ENCODE assay signal across 18 cellular contexts in the genomic region with DNA sequence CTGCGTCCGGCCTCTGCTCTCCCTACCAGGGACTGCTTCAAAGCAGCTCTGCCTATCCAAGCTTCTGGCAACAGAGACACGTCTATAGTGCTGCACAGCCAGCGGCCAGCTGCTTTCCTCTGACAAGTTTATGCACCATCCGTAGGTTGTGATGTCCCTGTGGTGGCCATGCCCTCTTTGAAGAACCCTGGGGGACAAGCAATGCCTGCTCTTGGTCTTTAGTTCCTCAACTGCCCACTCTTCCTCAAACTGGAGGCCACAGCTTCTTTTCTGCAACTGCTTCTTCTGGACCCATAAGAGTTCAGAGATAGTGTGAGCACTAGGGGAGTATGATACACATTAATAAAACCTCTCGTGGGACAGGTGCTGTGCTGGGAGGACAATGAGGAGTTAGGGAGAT.
"Had no signal": no experiment of that assay in that cellular context is flagged by ENCODE, and none has a peak within 500 bp of the region (broad histone marks: within the 10 kb centered on the region; RNA-seq: fewer than 3 reads in every experiment).

No MANE protein-coding gene starts in this region.

- H3K9me3 ChIP-seq: testis had no signal

- H3K27ac Mint-ChIP-seq: activated CD8-positive, alpha-beta T cell treated with anti-CD3 and anti-CD28 coated beads, Interleukin-2, amount 10 ng/mL, durations not matched to agents 7 days and 5 days; activated T-cell treated with anti-CD3 and anti-CD28 coated beads, Interleukin-2, amount 50 U/mL, for 72 hours; natural killer cell treated with Interleukin-12 subunit alpha and Interleukin-12 subunit beta and Interleukin-15 and Interleukin-18, amount 100 ng/mL, for 72 hours had no signal

- H3K9me3 Mint-ChIP-seq: activated naive CD4-positive, alpha-beta T cell treated with anti-CD3 and anti-CD28 coated beads, Interleukin-2, amount 50 U/mL, for 72 hours; activated T-cell treated with anti-CD3 and anti-CD28 coated beads, Interleukin-2, amount 50 U/mL, for 72 hours; natural killer cell treated with Interleukin-12 subunit alpha and Interleukin-12 subunit beta and Interleukin-15 and Interleukin-18, amount 100 ng/mL, for 72 hours had no signal

- H3K79me2 ChIP-seq: hepatocyte had no signal

- H3K27me3 ChIP-seq: hepatocyte, testis had no signal

- H3K27me3 Mint-ChIP-seq: brain; natural killer cell treated with Interleukin-12 subunit alpha and Interleukin-12 subunit beta and Interleukin-15 and Interleukin-18, amount 100 ng/mL, for 72 hours; T-helper 17 cell had no signal

- H3K27ac ChIP-seq: hepatocyte, skin epidermis had no signal

- H3K4me2 ChIP-seq: hepatocyte had no signal

- H3K36me3 Mint-ChIP-seq: natural killer cell treated with Interleukin-12 subunit alpha and Interleukin-12 subunit beta and Interleukin-15 and Interleukin-18, amount 100 ng/mL, for 72 hours had no signal

- H2AFZ ChIP-seq: hepatocyte had no signal

- H3K4me3 Mint-ChIP-seq: activated CD8-positive, alpha-beta T cell treated with anti-CD3 and anti-CD28 coated beads, Interleukin-2, amount 10 ng/mL, durations not matched to agents 7 days and 5 days; activated T-cell treated with anti-CD3 and anti-CD28 coated beads, Interleukin-2, amount 50 U/mL, for 72 hours; brain; natural killer cell treated with Interleukin-12 subunit alpha and Interleukin-12 subunit beta and Interleukin-15 and Interleukin-18, amount 100 ng/mL, for 72 hours; T-helper 17 cell had no signal

- ATAC-seq: activated CD8-positive, alpha-beta T cell treated with anti-CD3 and anti-CD28 coated beads, Interleukin-2, amount 10 ng/mL, durations not matched to agents 7 days and 5 days; activated naive CD4-positive, alpha-beta T cell treated with anti-CD3 and anti-CD28 coated beads, Interleukin-2, amount 50 U/mL, for 72 hours; activated T-cell treated with anti-CD3 and anti-CD28 coated beads, Interleukin-2, amount 50 U/mL, for 72 hours; natural killer cell treated with Interleukin-12 subunit alpha and Interleukin-12 subunit beta and Interleukin-15 and Interleukin-18, amount 100 ng/mL, for 72 hours; stimulated activated naive CD8-positive, alpha-beta T cell treated with anti-CD3 and anti-CD28 coated beads, Interleukin-15, Interleukin-2, amounts not matched to agents 100 U/mL and 50 U/mL, for 24 hours; T-helper 17 cell had no signal

- H3K4me3 ChIP-seq: hepatocyte, skin epidermis, testis had no signal

- DNase-seq: activated CD4-positive, alpha-beta T cell treated with anti-CD3 and anti-CD28 coated beads for 48 hours; activated CD8-positive, alpha-beta memory T cell treated with anti-CD3 and anti-CD28 coated beads, Interleukin-2, amount 50 U/mL, for 4 hours; activated CD8-positive, alpha-beta T cell treated with anti-CD3 and anti-CD28 coated beads, Interleukin-2, amount 10 ng/mL, durations not matched to agents 7 days and 5 days; activated gamma-delta T cell; activated T-cell treated with anti-CD3 and anti-CD28 coated beads, Interleukin-2, amount 50 U/mL, for 72 hours; cerebellar nuclear complex; erythroblast; occipital lobe; right cardiac atrium; stimulated activated CD4-positive, alpha-beta T cell treated with anti-CD3 and anti-CD28 coated beads, Interleukin-4, amount 100 ng/mL, for 24 hours; stimulated activated naive CD8-positive, alpha-beta T cell treated with anti-CD3 and anti-CD28 coated beads, Interleukin-15, Interleukin-2, amounts not matched to agents 100 U/mL and 50 U/mL, for 24 hours; T-helper 17 cell had no signal
